9 cellular contexts compared by ENCODE assay signal in the genomic region with DNA sequence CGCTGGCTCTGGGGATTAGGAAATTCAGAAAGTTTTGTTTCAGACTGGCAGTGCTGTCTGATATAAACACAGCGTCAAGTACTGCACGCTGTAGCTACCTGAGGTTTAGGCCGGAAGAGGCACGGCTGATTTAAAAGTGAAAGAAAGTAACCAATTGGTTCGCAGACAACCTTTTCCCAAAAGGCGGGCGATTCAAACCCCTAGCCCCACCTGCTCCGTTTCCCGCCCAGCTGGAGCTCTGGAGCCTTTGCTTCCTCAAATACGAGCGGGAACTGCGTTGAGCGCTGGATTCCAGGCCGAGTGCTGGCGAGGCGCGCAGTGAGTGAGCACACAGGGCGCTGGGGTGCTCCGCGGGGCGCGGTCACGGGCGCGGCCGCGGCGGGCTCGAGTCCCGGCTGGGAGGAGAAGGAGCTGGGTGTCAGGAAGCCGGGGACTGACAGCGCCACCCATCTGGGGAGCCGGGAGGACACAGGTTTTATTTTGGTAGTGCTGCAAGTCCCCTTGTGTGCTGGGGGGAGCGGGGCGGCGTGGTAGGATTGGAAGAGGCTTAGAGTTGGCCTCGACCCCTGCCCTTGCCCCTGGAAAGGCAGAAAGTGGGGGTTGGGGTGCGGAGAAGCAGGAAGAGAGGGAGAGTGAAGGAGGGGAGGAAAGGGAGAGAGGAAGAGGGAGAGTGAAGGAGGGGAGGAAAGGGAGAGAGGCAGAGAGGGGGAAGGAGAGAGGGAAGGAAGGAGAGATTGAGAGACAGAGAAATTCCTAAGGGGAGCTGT. TPM values are rescaled to one million over a fixed set of nuclear protein-coding genes. Genes with fewer than 3 reads are reported as not detected.
A peak's percentile ranks its signal among the peaks of the same experiment; 100 is the strongest.
DNase-seq lines count a peak whose midpoint lies in the region; ATAC-seq and TF ChIP-seq lines count a peak whose summit lies in the region.
"Had no signal": no experiment of that assay in that cellular context is flagged by ENCODE, and none has a peak within 500 bp of the region (broad histone marks: within the 10 kb centered on the region; RNA-seq: fewer than 3 reads in every experiment).

No MANE protein-coding gene starts in this region.

- ATAC-seq in GM19455 (IDR thresholded peaks at IDR 0.05; ENCODE audit: unreplicated experiment): peak; percentile 70

- no peaks in the 10 kb centered on the region for H3K9me3 Mint-ChIP-seq in activated T-cell treated with anti-CD3 and anti-CD28 coated beads, Interleukin-2, amount 50 U/mL, for 24 hours

- H3K4me3 ChIP-seq in NT2/D1 (ENCODE audit: insufficient read length, low read depth): peak overlapping the region; percentile 26
- H3K4me3 ChIP-seq in esophagus squamous epithelium: peak overlapping the region; percentile 36 to 81 (median 64)
- peak overlapping the region; percentile 87 to 89 for H3K4me3 ChIP-seq in muscle layer of duodenum (ENCODE audit: low read depth in 1 of 2, low read length in 2 of 2)

- intact Hi-C loops in esophagus squamous epithelium (cut with DNase I): no loop called here

- H3K27me3 ChIP-seq in NT2/D1 (ENCODE audit: insufficient read depth, insufficient read length): peaks cover 42% of the 10 kb centered on the region
- no peaks in the 10 kb centered on the region for H3K27me3 ChIP-seq in esophagus squamous epithelium
- H3K27me3 ChIP-seq in muscle layer of duodenum (ENCODE audit: low read depth, low read length): no peaks in the 10 kb centered on the region

- peaks cover 66% of the 10 kb centered on the region for H3K4me1 Mint-ChIP-seq in activated T-cell treated with anti-CD3 and anti-CD28 coated beads, Interleukin-2, amount 50 U/mL, for 24 hours (ENCODE audit: low read depth)

- DNase-seq in COLO668 (lab: John Stamatoyannopoulos, UW; ENCODE audit: unreplicated experiment) (peak; percentile 89), HPDE6-E6E7 (ENCODE audit: extremely low spot score) (peak; percentile 92), NT2/D1 (ENCODE audit: low read depth, low spot score) (peak; percentile 2), esophagus squamous epithelium (lab: John Stamatoyannopoulos, UW) (no peak)
- peak; percentile 78 for DNase-seq in activated T-cell treated with anti-CD3 and anti-CD28 coated beads, Interleukin-2, amount 50 U/mL, for 24 hours
- DNase-seq in stimulated activated CD8-positive, alpha-beta memory T cell treated with anti-CD3 and anti-CD28 coated beads, Interleukin-7, amount 100 ng/mL, for 48 hours (ENCODE audit: extremely low read depth in 1 of 2, low read depth in 1 of 2): peak; percentile 50 to 63

- H3K27ac Mint-ChIP-seq in activated T-cell treated with anti-CD3 and anti-CD28 coated beads, Interleukin-2, amount 50 U/mL, for 24 hours: peak overlapping the region; percentile 95

- H3K36me3 ChIP-seq in NT2/D1 (ENCODE audit: insufficient read depth, insufficient read length, low read length) (no peaks in the 10 kb centered on the region), esophagus squamous epithelium (peaks cover 0 to 19% (median 3%) of the 10 kb centered on the region in 3 donors), muscle layer of duodenum (ENCODE audit: control insufficient read depth in 1 of 2, insufficient read depth in 2 of 2, low read length in 2 of 2) (peaks cover 0 to 8% of the 10 kb centered on the region in 2 donors)

- H3K27ac ChIP-seq in esophagus squamous epithelium: peak overlapping the region; percentile 94 to 99 (median 96)
- H3K27ac ChIP-seq in muscle layer of duodenum (ENCODE audit: low read length): peak overlapping the region; percentile 90

- H3K9me3 ChIP-seq in NT2/D1 (ENCODE audit: insufficient read depth, low read length) (peaks cover 9% of the 10 kb centered on the region; the same call in 1 of the 2 replicates), esophagus squamous epithelium (no peaks in the 10 kb centered on the region), muscle layer of duodenum (ENCODE audit: control insufficient read depth in 1 of 2, low read length in 2 of 2) (no peaks in the 10 kb centered on the region)

- peak in 1 of 4 donors; percentile 41 for TF ChIP-seq POLR2A in esophagus squamous epithelium (IDR thresholded peaks at IDR 0.05)

- no peaks in the 10 kb centered on the region for H3K27me3 Mint-ChIP-seq in activated T-cell treated with anti-CD3 and anti-CD28 coated beads, Interleukin-2, amount 50 U/mL, for 24 hours

- peak overlapping the region; percentile 45 for H3K9ac ChIP-seq in NT2/D1 (ENCODE audit: insufficient read length, low read depth)

- 0 to 1% methylated on average over 22 to 30 of the region's 39 CpGs for WGBS in esophagus squamous epithelium, 2 donors

- peak overlapping the region; percentile 94 for H3K4me3 Mint-ChIP-seq in activated T-cell treated with anti-CD3 and anti-CD28 coated beads, Interleukin-2, amount 50 U/mL, for 24 hours

- H3K4me1 ChIP-seq in NT2/D1 (ENCODE audit: insufficient read depth, insufficient read length) (no peaks in the 10 kb centered on the region), esophagus squamous epithelium (peaks cover 7 to 46% (median 18%) of the 10 kb centered on the region in 3 donors), muscle layer of duodenum (ENCODE audit: control insufficient read depth in 1 of 2, insufficient read depth in 2 of 2, low read length in 2 of 2) (peaks cover 9 to 17% of the 10 kb centered on the region in 2 donors)

- peaks cover 70% of the 10 kb centered on the region for H3K36me3 Mint-ChIP-seq in activated T-cell treated with anti-CD3 and anti-CD28 coated beads, Interleukin-2, amount 50 U/mL, for 24 hours (ENCODE audit: low read depth)

- TF ChIP-seq CTCF in esophagus squamous epithelium (IDR thresholded peaks at IDR 0.05): peak in 2 of 6 experiments; percentile 10 to 29

RNA-seq across cellular contexts. Expression of a gene that starts 2.1 kb away (rescaled TPM):
- 10 to 100 TPM; 15.0 to 23.3 (median 16.7) TPM for total RNA-seq in esophagus squamous epithelium

RNA-seq across cellular contexts. Expression of a gene that starts 27.2 kb away (rescaled TPM):
- 1 to 10 TPM; 2.4 to 8.4 (median 4.6) TPM for total RNA-seq in esophagus squamous epithelium

RNA-seq across cellular contexts. Expression of a gene that starts 37.7 kb away (rescaled TPM):
- total RNA-seq in esophagus squamous epithelium: 10 to 100 TPM in 2 of 4 donors, 1 to 10 TPM in 2; 2.9 to 14.9 (median 8.0) TPM

RNA-seq across cellular contexts. Expression of a gene that starts 58.7 kb away (rescaled TPM):
- not detected for total RNA-seq in esophagus squamous epithelium
- total RNA-seq: subcutaneous adipose tissue had no signal

Comparison
In these comparisons a context has a peak if more than half of its experiments do, and no peak if none do; other contexts are left out.
1. H3K4me3 ChIP-seq: peak in every context shown above with its lines; median percentile 88 in muscle layer of duodenum; 64 in esophagus squamous epithelium; 26 in NT2/D1.